In genomic region chr11:59812220-59812619, GRCh38 we compare ENCODE assay signal across 19 cellular contexts. TPM values are rescaled to one million over a fixed set of nuclear protein-coding genes. Genes with fewer than 3 reads are reported as not detected.
DNase-seq lines count a peak whose midpoint lies in the region; ATAC-seq and TF ChIP-seq lines count a peak whose summit lies in the region.
"Had no signal": no experiment of that assay in that cellular context is flagged by ENCODE, and none has a peak within 500 bp of the region (broad histone marks: within the 10 kb centered on the region; RNA-seq: fewer than 3 reads in every experiment).

No MANE protein-coding gene starts in this region.

- POLR2A ChIA-PET in activated naive CD8-positive, alpha-beta T cell treated with anti-CD3 and anti-CD28 coated beads, Interleukin-2, amount 10 ng/mL, durations not matched to agents 7 days and 5 days (lab: Charles Lee), result no interaction called here

- intact Hi-C loops in testis (cut with DNase I; ENCODE audit: low total_unique reads) (no loop called here), right cardiac atrium (cut with DNase I) (no loop called here)

- H3K9me3 ChIP-seq in testis, result no peaks in the 10 kb centered on the region
- no peaks in the 10 kb centered on the region for H3K9me3 ChIP-seq in right cardiac atrium (ENCODE audit: control insufficient read depth, low read length)
- H3K9me3 ChIP-seq: BLaER1, HAP-1 had no signal

- H3K4me1 ChIP-seq in testis (peaks cover 4% of the 10 kb centered on the region), right cardiac atrium (ENCODE audit: control insufficient read depth, insufficient read depth, low read length) (peaks cover 2% of the 10 kb centered on the region)

- peaks cover 19% of the 10 kb centered on the region for H3K36me3 Mint-ChIP-seq in activated naive CD8-positive, alpha-beta T cell treated with anti-CD3 and anti-CD28 coated beads, Interleukin-2, amount 10 ng/mL, durations not matched to agents 7 days and 5 days
- H3K36me3 Mint-ChIP-seq in activated naive CD8-positive, alpha-beta T cell treated with anti-CD3 and anti-CD28 coated beads for 36 hours, result peaks cover 9% of the 10 kb centered on the region
- peaks cover 30% of the 10 kb centered on the region for H3K36me3 Mint-ChIP-seq in activated T-helper 17 cell treated with anti-CD3 and anti-CD28 coated beads, Interleukin-2, amount 50 U/mL, for 72 hours (ENCODE audit: low read depth)
- H3K36me3 Mint-ChIP-seq in endothelial cell (ENCODE audit: low read depth, unreplicated experiment) (peaks cover 8% of the 10 kb centered on the region), neural crest cell (ENCODE audit: low read depth) (peaks cover 5% of the 10 kb centered on the region)

- peak overlapping the region; percentile 25 for H3K27ac Mint-ChIP-seq in activated naive CD8-positive, alpha-beta T cell treated with anti-CD3 and anti-CD28 coated beads, Interleukin-2, amount 10 ng/mL, durations not matched to agents 7 days and 5 days
- H3K27ac Mint-ChIP-seq in activated naive CD8-positive, alpha-beta T cell treated with anti-CD3 and anti-CD28 coated beads for 36 hours, result no peak overlapping the region
- no peak overlapping the region for H3K27ac Mint-ChIP-seq in activated T-helper 17 cell treated with anti-CD3 and anti-CD28 coated beads, Interleukin-2, amount 50 U/mL, for 72 hours
- H3K27ac Mint-ChIP-seq in endothelial cell (ENCODE audit: unreplicated experiment) (peak overlapping the region; percentile 58), neural crest cell (ENCODE audit: unreplicated experiment) (no peak overlapping the region)

- peaks cover 2% of the 10 kb centered on the region for H3K27me3 Mint-ChIP-seq in activated naive CD8-positive, alpha-beta T cell treated with anti-CD3 and anti-CD28 coated beads, Interleukin-2, amount 10 ng/mL, durations not matched to agents 7 days and 5 days
- H3K27me3 Mint-ChIP-seq in activated naive CD8-positive, alpha-beta T cell treated with anti-CD3 and anti-CD28 coated beads for 36 hours, result peaks cover 3% of the 10 kb centered on the region
- H3K27me3 Mint-ChIP-seq in activated T-helper 17 cell treated with anti-CD3 and anti-CD28 coated beads, Interleukin-2, amount 50 U/mL, for 72 hours, result no peaks in the 10 kb centered on the region
- H3K27me3 Mint-ChIP-seq in endothelial cell (ENCODE audit: unreplicated experiment), result peaks cover 5% of the 10 kb centered on the region
- peaks cover 39% of the 10 kb centered on the region for H3K27me3 Mint-ChIP-seq in neural crest cell (ENCODE audit: low read depth)

- no peak for ATAC-seq in activated naive CD8-positive, alpha-beta T cell treated with anti-CD3 and anti-CD28 coated beads, Interleukin-2, amount 10 ng/mL, durations not matched to agents 7 days and 5 days (ENCODE audit: low read depth)
- no peak for ATAC-seq in activated T-helper 17 cell treated with anti-CD3 and anti-CD28 coated beads, Interleukin-2, amount 50 U/mL, for 72 hours (replicated peaks)
- ATAC-seq in GM18502 (IDR thresholded peaks at IDR 0.05; ENCODE audit: poor library complexity, unreplicated experiment), result no peak
- no peak for ATAC-seq in right cardiac atrium

- DNase-seq in activated naive CD8-positive, alpha-beta T cell treated with anti-CD3 and anti-CD28 coated beads, Interleukin-2, amount 10 ng/mL, durations not matched to agents 7 days and 5 days, result no peak
- DNase-seq in activated naive CD8-positive, alpha-beta T cell treated with anti-CD3 and anti-CD28 coated beads for 36 hours, result no peak
- DNase-seq in endothelial cell (ENCODE audit: low spot score) (no peak), neural crest cell (ENCODE audit: low read depth, low spot score) (no peak), testis (no peak), right cardiac atrium (no peak)
- DNase-seq: 8988T; CD4-positive, alpha-beta memory T cell; DMS79 treated with DMSO at 0.1 percent for 48 hours; GF-D8 had no signal

- H3K4me3 Mint-ChIP-seq in activated naive CD8-positive, alpha-beta T cell treated with anti-CD3 and anti-CD28 coated beads, Interleukin-2, amount 10 ng/mL, durations not matched to agents 7 days and 5 days, result no peak overlapping the region
- no peak overlapping the region for H3K4me3 Mint-ChIP-seq in activated naive CD8-positive, alpha-beta T cell treated with anti-CD3 and anti-CD28 coated beads for 36 hours
- H3K4me3 Mint-ChIP-seq in activated T-helper 17 cell treated with anti-CD3 and anti-CD28 coated beads, Interleukin-2, amount 50 U/mL, for 72 hours, result peak overlapping the region; percentile 89
- peak overlapping the region; percentile 65 for H3K4me3 Mint-ChIP-seq in endothelial cell (ENCODE audit: unreplicated experiment)
- H3K4me3 Mint-ChIP-seq in neural crest cell, result peak overlapping the region; percentile 70

- TF ChIP-seq POLR2A in testis (IDR thresholded peaks at IDR 0.05), result no peak

- no peak overlapping the region for H3K27ac ChIP-seq in testis
- H3K27ac ChIP-seq in right cardiac atrium (ENCODE audit: low read length), result no peak overlapping the region
- H3K27ac ChIP-seq: BLaER1 had no signal

- 63 to 72% methylated on average over 2 of the region's 2 CpGs for WGBS in testis, 2 donors
- 91% methylated on average over 2 of the region's 2 CpGs for WGBS in right cardiac atrium

- H3K36me3 ChIP-seq in testis (ENCODE audit: low read depth, missing control alignments), result no peaks in the 10 kb centered on the region

- TF ChIP-seq CTCF in endothelial cell (IDR thresholded peaks at IDR 0.05; ENCODE audit: unreplicated experiment) (no peak), neural crest cell (conservative IDR thresholded peaks at IDR 0.05) (no peak), testis (IDR thresholded peaks at IDR 0.05) (no peak)

- H3K4me3 ChIP-seq in testis (peak overlapping the region in 1 of 2 donors; percentile 15), right cardiac atrium (ENCODE audit: low read length) (no peak overlapping the region)
- H3K4me3 ChIP-seq: BLaER1, HAP-1 had no signal

- peaks cover 2% of the 10 kb centered on the region for H3K9me3 Mint-ChIP-seq in activated naive CD8-positive, alpha-beta T cell treated with anti-CD3 and anti-CD28 coated beads, Interleukin-2, amount 10 ng/mL, durations not matched to agents 7 days and 5 days
- no peaks in the 10 kb centered on the region for H3K9me3 Mint-ChIP-seq in activated naive CD8-positive, alpha-beta T cell treated with anti-CD3 and anti-CD28 coated beads for 36 hours
- no peaks in the 10 kb centered on the region for H3K9me3 Mint-ChIP-seq in activated T-helper 17 cell treated with anti-CD3 and anti-CD28 coated beads, Interleukin-2, amount 50 U/mL, for 72 hours
- H3K9me3 Mint-ChIP-seq in endothelial cell (ENCODE audit: unreplicated experiment), result no peaks in the 10 kb centered on the region
- H3K9me3 Mint-ChIP-seq in neural crest cell, result peaks cover 5% of the 10 kb centered on the region

- H3K27me3 ChIP-seq in testis (no peaks in the 10 kb centered on the region), right cardiac atrium (ENCODE audit: control insufficient read depth, insufficient read depth) (no peaks in the 10 kb centered on the region)
- H3K27me3 ChIP-seq: BLaER1 had no signal

- peaks cover 23% of the 10 kb centered on the region for H3K4me1 Mint-ChIP-seq in activated naive CD8-positive, alpha-beta T cell treated with anti-CD3 and anti-CD28 coated beads, Interleukin-2, amount 10 ng/mL, durations not matched to agents 7 days and 5 days
- peaks cover 18% of the 10 kb centered on the region for H3K4me1 Mint-ChIP-seq in activated naive CD8-positive, alpha-beta T cell treated with anti-CD3 and anti-CD28 coated beads for 36 hours
- H3K4me1 Mint-ChIP-seq in activated T-helper 17 cell treated with anti-CD3 and anti-CD28 coated beads, Interleukin-2, amount 50 U/mL, for 72 hours, result no peaks in the 10 kb centered on the region
- H3K4me1 Mint-ChIP-seq in endothelial cell (ENCODE audit: unreplicated experiment), result peaks cover 45% of the 10 kb centered on the region
- H3K4me1 Mint-ChIP-seq in neural crest cell, result peaks cover 16% of the 10 kb centered on the region

RNA-seq across cellular contexts. Expression of gene MRPL16, which starts 1.6 kb away (rescaled TPM):
- total RNA-seq in activated naive CD8-positive, alpha-beta T cell treated with anti-CD3 and anti-CD28 coated beads, Interleukin-2, amount 10 ng/mL, durations not matched to agents 7 days and 5 days, result 10 to 100 TPM; 67.2 to 70.0 TPM
- total RNA-seq in activated naive CD8-positive, alpha-beta T cell treated with anti-CD3 and anti-CD28 coated beads for 36 hours, result 100 to 1,000 TPM; 104 to 105 TPM
- total RNA-seq in activated T-helper 17 cell treated with anti-CD3 and anti-CD28 coated beads, Interleukin-2, amount 50 U/mL, for 72 hours, result 10 to 100 TPM; 51.2 to 92.8 TPM
- total RNA-seq in endothelial cell (ENCODE audit: unreplicated experiment) (47.2 TPM), neural crest cell (44.4 and 45.6 TPM in 2 replicates), testis (100 to 1,000 TPM in 1 of 2 donors, 10 to 100 TPM in 1; 87.9 to 103 TPM), right cardiac atrium (10 to 100 TPM; 53.7 to 82.6 (median 70.1) TPM)
- polyA plus RNA-seq in testis (ENCODE audit: insufficient read depth, low read depth, low replicate concordance) (65.8 TPM), right cardiac atrium (150 TPM)

RNA-seq across cellular contexts. Expression of gene CBLIF, which starts 33.1 kb away (rescaled TPM):
- not detected for total RNA-seq in activated naive CD8-positive, alpha-beta T cell treated with anti-CD3 and anti-CD28 coated beads, Interleukin-2, amount 10 ng/mL, durations not matched to agents 7 days and 5 days
- not detected for total RNA-seq in activated naive CD8-positive, alpha-beta T cell treated with anti-CD3 and anti-CD28 coated beads for 36 hours
- not detected for total RNA-seq in activated T-helper 17 cell treated with anti-CD3 and anti-CD28 coated beads, Interleukin-2, amount 50 U/mL, for 72 hours
- total RNA-seq in endothelial cell (ENCODE audit: unreplicated experiment) (not detected), neural crest cell (not detected in 2 replicates), testis (under 1 TPM in 1 of 2 donors, not detected in 1; 0.37 TPM), right cardiac atrium (not detected)
- polyA plus RNA-seq in testis (ENCODE audit: insufficient read depth, low read depth, low replicate concordance) (0.54 TPM), right cardiac atrium (not detected)
- total RNA-seq: A673; CD4-positive, alpha-beta memory T cell; H4; HT-29 had no signal
- polyA plus RNA-seq: AG04450; CD14-positive monocyte; CD4-positive, alpha-beta memory T cell had no signal

RNA-seq across cellular contexts. Expression of gene TCN1, which starts 54.1 kb away (rescaled TPM):
- not detected for total RNA-seq in activated naive CD8-positive, alpha-beta T cell treated with anti-CD3 and anti-CD28 coated beads, Interleukin-2, amount 10 ng/mL, durations not matched to agents 7 days and 5 days
- not detected for total RNA-seq in activated naive CD8-positive, alpha-beta T cell treated with anti-CD3 and anti-CD28 coated beads for 36 hours
- total RNA-seq in activated T-helper 17 cell treated with anti-CD3 and anti-CD28 coated beads, Interleukin-2, amount 50 U/mL, for 72 hours, result not detected
- total RNA-seq in endothelial cell (ENCODE audit: unreplicated experiment) (not detected), neural crest cell (not detected in 2 replicates), testis (1 to 10 TPM; 1.6 to 4.3 TPM), right cardiac atrium (not detected)
- polyA plus RNA-seq in testis (ENCODE audit: insufficient read depth, low read depth, low replicate concordance) (1.1 TPM), right cardiac atrium (not detected)
- total RNA-seq: A673, H4 had no signal
- polyA plus RNA-seq: AG04450; CD14-positive monocyte; CD4-positive, alpha-beta memory T cell had no signal

RNA-seq across cellular contexts. Expression of gene STX3, which starts 57.0 kb away (rescaled TPM):
- 10 to 100 TPM; 73.7 to 79.2 TPM for total RNA-seq in activated naive CD8-positive, alpha-beta T cell treated with anti-CD3 and anti-CD28 coated beads, Interleukin-2, amount 10 ng/mL, durations not matched to agents 7 days and 5 days
- 1 to 10 TPM; 7.3 to 8.0 TPM for total RNA-seq in activated naive CD8-positive, alpha-beta T cell treated with anti-CD3 and anti-CD28 coated beads for 36 hours
- total RNA-seq in activated T-helper 17 cell treated with anti-CD3 and anti-CD28 coated beads, Interleukin-2, amount 50 U/mL, for 72 hours, result 10 to 100 TPM in 1 of 2 donors, 1 to 10 TPM in 1; 9.5 to 12.6 TPM
- total RNA-seq in endothelial cell (ENCODE audit: unreplicated experiment), result 140 TPM
- 6.5 and 7.0 TPM in 2 replicates for total RNA-seq in neural crest cell
- 100 to 1,000 TPM in 1 of 2 donors, 10 to 100 TPM in 1; 94.3 to 103 TPM for total RNA-seq in testis
- 25.3 TPM for polyA plus RNA-seq in testis (ENCODE audit: insufficient read depth, low read depth, low replicate concordance)
- total RNA-seq in right cardiac atrium, result 10 to 100 TPM in 3 of 4 donors, 1 to 10 TPM in 1; 7.4 to 12.0 (median 10.7) TPM
- polyA plus RNA-seq in right cardiac atrium, result 7.1 TPM

Comparison
In these comparisons a context has a peak if more than half of its experiments do, and no peak if none do; other contexts are left out.
1. H3K27ac Mint-ChIP-seq: peak in activated naive CD8-positive, alpha-beta T cell treated with anti-CD3 and anti-CD28 coated beads, Interleukin-2, amount 10 ng/mL, durations not matched to agents 7 days and 5 days (single experiment) and endothelial cell (single experiment); none in activated naive CD8-positive, alpha-beta T cell treated with anti-CD3 and anti-CD28 coated beads for 36 hours (single experiment), activated T-helper 17 cell treated with anti-CD3 and anti-CD28 coated beads, Interleukin-2, amount 50 U/mL, for 72 hours (single experiment) and neural crest cell (single experiment).
2. H3K4me3 Mint-ChIP-seq: peak in activated T-helper 17 cell treated with anti-CD3 and anti-CD28 coated beads, Interleukin-2, amount 50 U/mL, for 72 hours (single experiment), endothelial cell (single experiment) and neural crest cell (single experiment); none in activated naive CD8-positive, alpha-beta T cell treated with anti-CD3 and anti-CD28 coated beads, Interleukin-2, amount 10 ng/mL, durations not matched to agents 7 days and 5 days (single experiment) and activated naive CD8-positive, alpha-beta T cell treated with anti-CD3 and anti-CD28 coated beads for 36 hours (single experiment).